ENCODE assay signal across 9 cellular contexts in the genomic region with DNA sequence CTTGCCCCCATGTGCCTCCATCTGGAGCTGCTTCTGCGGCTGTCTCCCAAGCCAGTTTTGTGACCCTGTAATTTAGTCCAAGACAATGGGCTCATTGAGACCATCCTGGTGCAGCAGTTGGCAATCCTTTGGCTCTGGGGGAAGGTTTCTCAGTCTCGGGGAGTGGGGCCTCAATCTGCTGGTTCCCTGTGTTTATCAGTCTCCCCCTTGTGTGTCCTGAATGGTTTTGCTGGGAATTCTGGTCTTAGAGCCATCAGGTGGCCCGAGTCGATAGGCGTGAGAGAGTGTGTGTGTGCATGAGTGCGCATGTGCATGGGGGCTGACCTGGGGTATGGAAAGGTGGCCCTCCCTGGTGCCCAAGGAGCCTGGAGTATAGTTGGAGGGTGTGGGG.
A peak's percentile ranks its signal among the peaks of the same experiment; 100 is the strongest.
DNase-seq lines count a peak whose midpoint lies in the region; ATAC-seq and TF ChIP-seq lines count a peak whose summit lies in the region.
"Had no signal": no experiment of that assay in that cellular context is flagged by ENCODE, and none has a peak within 500 bp of the region (broad histone marks: within the 10 kb centered on the region; RNA-seq: fewer than 3 reads in every experiment).

No MANE protein-coding gene starts in this region.

- H3K36me3 Mint-ChIP-seq in CD4-positive, alpha-beta T cell (ENCODE audit: low read depth) = peaks cover 37% of the 10 kb centered on the region

- H3K27me3 Mint-ChIP-seq in CD4-positive, alpha-beta T cell = no peaks in the 10 kb centered on the region

- no peak overlapping the region for H2AFZ ChIP-seq in parathyroid adenoma

- H3K36me3 ChIP-seq in parathyroid adenoma (ENCODE audit: control insufficient read depth, insufficient read depth, low read length) = no peaks in the 10 kb centered on the region

- H3K9ac ChIP-seq in parathyroid adenoma = no peak overlapping the region

- POLR2A ChIA-PET in CD4-positive, alpha-beta T cell (lab: Charles Lee) = interaction anchor here (0.8 to 6.1 kb wide), 23 partner anchors 10 to 119 kb away, joined by 3 to 91 read pairs (median 13); no protein-coding TSS in a partner anchor
- POLR2A ChIA-PET in RWPE1 (lab: Yijun Ruan, JAX; ENCODE audit: low non-redundant PET) = no interaction called here

- no peak for TF ChIP-seq CTCF in CD4-positive, alpha-beta T cell (IDR thresholded peaks at IDR 0.05)
- TF ChIP-seq CTCF in RWPE1 (conservative IDR thresholded peaks at IDR 0.05; ENCODE audit: low read depth) (no peak), parathyroid adenoma (IDR thresholded peaks at IDR 0.05) (no peak)

- no peak for ATAC-seq in CD4-positive, alpha-beta T cell (ENCODE audit: poor library complexity)

- no peak for DNase-seq in CD4-positive, alpha-beta T cell
- DNase-seq in RWPE1 (ENCODE audit: low spot score) = no peak
- DNase-seq in epidermal melanocyte (ENCODE audit: insufficient read length, low spot score) = peak; percentile 81
- DNase-seq in SIG-M5 treated with dmso at 0.1 percent for 504 hours (lab: John Stamatoyannopoulos, UW; ENCODE audit: unreplicated experiment) = no peak
- DNase-seq in NCI-H2107 (lab: John Stamatoyannopoulos, UW) = no peak
- DNase-seq in NCI-H2227 treated with DMSO at 0.1 percent for 48 hours (lab: John Stamatoyannopoulos, UW) = no peak
- DNase-seq in OCI-M1 (lab: John Stamatoyannopoulos, UW) = no peak
- DNase-seq: cortex of kidney had no signal

- peak overlapping the region; percentile 93 for H3K27ac Mint-ChIP-seq in CD4-positive, alpha-beta T cell

- H3K4me1 ChIP-seq in parathyroid adenoma = peaks cover 35% of the 10 kb centered on the region

- H3K27ac ChIP-seq in CD4-positive, alpha-beta T cell (ENCODE audit: low read depth, low read length) = peak overlapping the region; percentile 82
- peak overlapping the region; percentile 73 for H3K27ac ChIP-seq in RWPE1
- peak overlapping the region; percentile 81 for H3K27ac ChIP-seq in parathyroid adenoma

- no peaks in the 10 kb centered on the region for H3K27me3 ChIP-seq in CD4-positive, alpha-beta T cell (ENCODE audit: control insufficient read depth, insufficient read depth, low read length)
- no peaks in the 10 kb centered on the region for H3K27me3 ChIP-seq in parathyroid adenoma (ENCODE audit: control insufficient read depth, insufficient read depth, low read length)

- intact Hi-C loops in CD4-positive, alpha-beta T cell (cut with DNase I, micrococcal nuclease) = loop anchor here in 1 of 2 experiments (2.0 kb wide), 1 partner anchor 45 kb away; no protein-coding TSS in a partner anchor

- H3K4me3 Mint-ChIP-seq in CD4-positive, alpha-beta T cell = peak overlapping the region; percentile 100

- H3K4me2 ChIP-seq in parathyroid adenoma (ENCODE audit: low read length) = no peak overlapping the region

- peaks cover 42% of the 10 kb centered on the region for H3K79me2 ChIP-seq in parathyroid adenoma

- CTCF ChIA-PET in CD4-positive, alpha-beta T cell (lab: Charles Lee) = interaction anchor here (0.8 to 6.9 kb wide), 7 partner anchors 14 to 119 kb away, joined by 3 to 40 read pairs (median 14); no protein-coding TSS in a partner anchor
- CTCF ChIA-PET in RWPE1 (lab: Yijun Ruan, JAX) = no interaction called here

- H3K4me1 Mint-ChIP-seq in CD4-positive, alpha-beta T cell (ENCODE audit: low read depth) = peaks cover 85% of the 10 kb centered on the region

- no peaks in the 10 kb centered on the region for H3K9me3 ChIP-seq in CD4-positive, alpha-beta T cell (ENCODE audit: control insufficient read depth, low read length)
- H3K9me3 ChIP-seq in parathyroid adenoma (ENCODE audit: control insufficient read depth, low read length) = no peaks in the 10 kb centered on the region

- H3K9me3 Mint-ChIP-seq in CD4-positive, alpha-beta T cell = no peaks in the 10 kb centered on the region

- H3K4me3 ChIP-seq in parathyroid adenoma (ENCODE audit: low read depth, low read length) = no peak overlapping the region
